Comparison of ENCODE assay signal across 7 cellular contexts in the genomic region with DNA sequence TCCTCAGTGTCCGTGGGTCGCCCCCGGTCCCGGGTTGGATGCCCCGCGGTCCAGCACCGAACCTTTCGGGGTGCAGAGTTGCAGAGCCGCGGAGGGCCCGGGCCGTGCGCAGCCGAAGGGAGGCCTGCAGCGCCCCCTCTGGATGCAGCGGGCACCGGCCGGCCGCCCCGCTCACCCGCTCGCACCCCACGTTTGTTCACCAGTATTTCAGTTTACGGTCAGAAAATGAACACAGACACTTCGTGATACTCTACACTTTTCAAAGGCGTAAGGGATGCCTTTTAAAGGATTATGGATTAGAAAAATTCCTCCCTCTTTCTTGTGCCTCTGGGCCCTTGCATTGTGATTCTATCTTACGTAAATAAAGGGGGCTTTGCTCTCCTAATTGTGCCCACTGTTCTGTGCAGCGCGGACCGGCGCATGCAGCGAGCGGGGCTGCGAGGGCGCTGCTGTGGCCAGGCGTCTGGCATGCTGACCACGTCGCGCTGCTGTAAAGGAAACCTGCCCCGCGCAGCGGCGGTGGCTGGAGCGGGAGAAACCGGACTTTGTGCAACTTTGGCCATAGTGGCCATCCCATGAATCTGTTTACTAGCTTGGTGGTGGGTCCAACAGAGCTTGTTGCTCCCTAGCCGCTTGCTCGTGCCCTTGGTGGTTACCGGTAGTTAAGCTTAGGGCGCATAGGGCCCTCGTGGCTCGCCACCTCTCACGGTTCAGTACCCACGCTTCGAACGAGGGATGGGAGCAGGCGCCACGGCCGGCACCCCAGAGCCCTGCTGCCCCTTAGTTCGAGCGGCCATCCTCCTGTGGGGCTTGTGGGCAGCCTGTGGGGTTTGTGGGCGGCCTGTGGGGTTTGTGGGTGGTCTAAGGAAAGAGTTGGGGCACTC. TPM values are rescaled to one million over a fixed set of nuclear protein-coding genes. Genes with fewer than 3 reads are reported as not detected.
DNase-seq lines count a peak whose midpoint lies in the region; ATAC-seq and TF ChIP-seq lines count a peak whose summit lies in the region.

No MANE protein-coding gene starts in this region.

- TF ChIP-seq CTCF in WI38 (IDR thresholded peaks at IDR 0.05; ENCODE audit: low read depth, low read length) (peak; percentile 45; the same call in 1 of the 2 replicates), endothelial cell (IDR thresholded peaks at IDR 0.05; ENCODE audit: unreplicated experiment) (peak; percentile 77), mucosa of descending colon (IDR thresholded peaks at IDR 0.05) (peak; percentile 7), thyroid gland (IDR thresholded peaks at IDR 0.05) (peak in 5 of 6 experiments; percentile 17 to 56 (median 40))

- H3K9me3 Mint-ChIP-seq in endothelial cell (ENCODE audit: unreplicated experiment): no peaks in the 10 kb centered on the region

- peaks cover 14% of the 10 kb centered on the region for H3K36me3 Mint-ChIP-seq in endothelial cell (ENCODE audit: low read depth, unreplicated experiment)

- H3K27ac ChIP-seq in thyroid gland: no peak overlapping the region

- H3K9me3 ChIP-seq in mucosa of descending colon (no peaks in the 10 kb centered on the region), thyroid gland (no peaks in the 10 kb centered on the region)

- no peak for TF ChIP-seq POLR2A in thyroid gland (IDR thresholded peaks at IDR 0.05)

- peak overlapping the region; percentile 60 for H3K4me3 ChIP-seq in WI38 (ENCODE audit: low read depth, low read length)
- no peak overlapping the region for H3K4me3 ChIP-seq in mucosa of descending colon
- H3K4me3 ChIP-seq in thyroid gland (replicated peaks in 1 of 3): peak overlapping the region in 1 of 3 donors; percentile 23

- peak; percentile 30 for DNase-seq in GM19238 (ENCODE audit: insufficient read length, low spot score)
- DNase-seq in endothelial cell (ENCODE audit: low spot score): peak; percentile 71
- DNase-seq in mucosa of descending colon: peak; percentile 30 to 51 (median 45)
- DNase-seq in thyroid gland: peak; percentile 44 to 51
- DNase-seq in HUDEP-2 (lab: John Stamatoyannopoulos, UW; ENCODE audit: unreplicated experiment in 76 of 76): no peak
- DNase-seq in GDM1 (lab: John Stamatoyannopoulos, UW): no peak

- peaks cover 39% of the 10 kb centered on the region for H3K4me1 Mint-ChIP-seq in endothelial cell (ENCODE audit: unreplicated experiment)

- intact Hi-C loops in mucosa of descending colon (cut with DNase I, micrococcal nuclease) (no loop called here), thyroid gland (cut with DNase I) (loop anchor here (10.0 kb wide), 1 partner anchor 426 kb away; no protein-coding TSS in a partner anchor)

- peak overlapping the region; percentile 91 for H3K4me3 Mint-ChIP-seq in endothelial cell (ENCODE audit: unreplicated experiment)

- H3K27ac Mint-ChIP-seq in endothelial cell (ENCODE audit: unreplicated experiment): no peak overlapping the region

- H3K36me3 ChIP-seq in mucosa of descending colon (ENCODE audit: low read depth) (peaks cover under 1% of the 10 kb centered on the region), thyroid gland (no peaks in the 10 kb centered on the region)

- ATAC-seq in mucosa of descending colon: no peak

- WGBS in thyroid gland, 2 donors: 41 to 64% methylated on average over 49 to 50 of the region's 61 CpGs

- peaks cover 3% of the 10 kb centered on the region for H3K27me3 Mint-ChIP-seq in endothelial cell (ENCODE audit: unreplicated experiment)

- H3K4me1 ChIP-seq in mucosa of descending colon (ENCODE audit: low read depth) (no peaks in the 10 kb centered on the region), thyroid gland (no peaks in the 10 kb centered on the region)

- no peaks in the 10 kb centered on the region for H3K27me3 ChIP-seq in thyroid gland

RNA-seq across cellular contexts. Expression of a gene that starts 0.8 kb away (rescaled TPM):
- total RNA-seq in endothelial cell (ENCODE audit: unreplicated experiment) (72.2 TPM), mucosa of descending colon (10 to 100 TPM; 31.7 to 61.4 (median 42.6) TPM), thyroid gland (10 to 100 TPM; 20.7 to 29.8 (median 25.5) TPM)

RNA-seq across cellular contexts. Expression of a gene that starts 50.3 kb away (rescaled TPM):
- 14.3 TPM for total RNA-seq in endothelial cell (ENCODE audit: unreplicated experiment)
- 1 to 10 TPM; 6.4 to 8.3 (median 6.6) TPM for total RNA-seq in mucosa of descending colon
- 10 to 100 TPM in 1 of 4 donors, 1 to 10 TPM in 3; 3.1 to 10.7 (median 7.9) TPM for total RNA-seq in thyroid gland

Comparison
In these comparisons a context has a peak if more than half of its experiments do, and no peak if none do; other contexts are left out.
1. DNase-seq: peak in GM19238 (single experiment), endothelial cell (single experiment), mucosa of descending colon (3 of 3) and thyroid gland (2 of 2); none in HUDEP-2 (0 of 76) and GDM1 (single experiment).
2. CTCF ChIP-seq: peak in every context shown above with its lines; median percentile 77 in endothelial cell; 45 in WI38; 40 in thyroid gland; 7 in mucosa of descending colon.